Comparison of ENCODE assay signal across 20 cellular contexts in the genomic region with DNA sequence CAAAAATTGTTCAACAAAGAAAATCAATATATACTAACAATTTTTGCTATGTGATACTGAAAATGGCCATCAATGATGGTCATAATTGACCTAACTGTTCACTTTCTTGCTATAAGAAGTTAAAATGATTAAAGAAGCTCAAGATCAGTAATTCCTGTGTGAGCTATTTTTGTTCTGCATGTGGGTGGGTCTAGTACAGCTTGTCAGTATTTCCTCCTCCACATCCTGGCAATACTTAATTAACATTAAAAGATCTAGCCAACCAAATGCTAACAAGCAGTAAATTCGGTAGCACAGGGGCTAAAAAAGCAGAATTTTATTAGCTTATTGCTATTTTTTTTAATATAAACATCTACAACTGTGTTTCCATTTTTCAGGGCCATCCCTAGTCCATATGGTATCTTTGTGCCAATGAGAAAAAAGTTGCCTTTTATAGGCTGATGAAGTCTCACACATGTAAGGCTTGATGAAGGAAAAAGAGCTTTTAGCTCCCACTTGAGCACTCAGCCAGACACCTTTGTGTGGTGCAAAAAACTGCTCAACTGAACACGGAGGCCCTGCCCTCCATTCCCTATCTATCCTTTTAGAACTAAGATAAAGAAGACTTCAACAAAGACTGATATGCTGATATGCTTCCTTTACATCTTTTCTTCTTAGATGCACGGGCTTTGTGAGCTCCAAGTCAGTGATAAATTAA. TPM values are rescaled to one million over a fixed set of nuclear protein-coding genes. Genes with fewer than 3 reads are reported as not detected.
A peak's percentile ranks its signal among the peaks of the same experiment; 100 is the strongest.
DNase-seq lines count a peak whose midpoint lies in the region; ATAC-seq lines count a peak whose summit lies in the region.
"Had no signal": no experiment of that assay in that cellular context is flagged by ENCODE, and none has a peak within 500 bp of the region (broad histone marks: within the 10 kb centered on the region; RNA-seq: fewer than 3 reads in every experiment).

No MANE protein-coding gene starts in this region.

- no peak overlapping the region for H3K4me3 Mint-ChIP-seq in activated naive CD4-positive, alpha-beta T cell treated with anti-CD3 and anti-CD28 coated beads, Interleukin-2, amount 10 ng/mL, durations not matched to agents 7 days and 5 days
- H3K4me3 Mint-ChIP-seq in IgD-negative memory B cell = peak overlapping the region; percentile 41 to 71 (median 46)
- peak overlapping the region; percentile 28 for H3K4me3 Mint-ChIP-seq in activated T-helper 2 cell treated with anti-CD3 and anti-CD28 coated beads, Interferon-gamma antibody, Interleukin-2, Interleukin-4, amounts not matched to agents 10 μg/mL and 5 μg/mL and 100 μg/mL, durations not matched to agents 14 hours and 24 hours and 36 hours (ENCODE audit: low read depth)
- H3K4me3 Mint-ChIP-seq: effector memory CD8-positive, alpha-beta T cell had no signal

- H3K36me3 Mint-ChIP-seq in activated naive CD4-positive, alpha-beta T cell treated with anti-CD3 and anti-CD28 coated beads, Interleukin-2, amount 10 ng/mL, durations not matched to agents 7 days and 5 days = peaks cover 2% of the 10 kb centered on the region
- peaks cover 10 to 14% of the 10 kb centered on the region in 2 donors for H3K36me3 Mint-ChIP-seq in activated naive CD4-positive, alpha-beta T cell treated with anti-CD3 and anti-CD28 coated beads, Interleukin-2, amount 50 U/mL, for 72 hours
- peaks cover 5% of the 10 kb centered on the region for H3K36me3 Mint-ChIP-seq in IgD-negative memory B cell
- H3K36me3 Mint-ChIP-seq in activated T-helper 2 cell treated with anti-CD3 and anti-CD28 coated beads, Interferon-gamma antibody, Interleukin-2, Interleukin-4, amounts not matched to agents 10 μg/mL and 5 μg/mL and 100 μg/mL, durations not matched to agents 14 hours and 24 hours and 36 hours (ENCODE audit: low read depth) = peaks cover 10% of the 10 kb centered on the region

- H3K27ac Mint-ChIP-seq in activated naive CD4-positive, alpha-beta T cell treated with anti-CD3 and anti-CD28 coated beads, Interleukin-2, amount 10 ng/mL, durations not matched to agents 7 days and 5 days = peak overlapping the region; percentile 61
- H3K27ac Mint-ChIP-seq in activated naive CD4-positive, alpha-beta T cell treated with anti-CD3 and anti-CD28 coated beads, Interleukin-2, amount 50 U/mL, for 72 hours = peak overlapping the region in 1 of 2 donors; percentile 79
- H3K27ac Mint-ChIP-seq in IgD-negative memory B cell = peak overlapping the region in 2 of 3 donors; percentile 59 to 86
- peak overlapping the region; percentile 40 for H3K27ac Mint-ChIP-seq in activated T-helper 2 cell treated with anti-CD3 and anti-CD28 coated beads, Interferon-gamma antibody, Interleukin-2, Interleukin-4, amounts not matched to agents 10 μg/mL and 5 μg/mL and 100 μg/mL, durations not matched to agents 14 hours and 24 hours and 36 hours
- H3K27ac Mint-ChIP-seq: effector memory CD8-positive, alpha-beta T cell had no signal

- DNase-seq in activated naive CD4-positive, alpha-beta T cell treated with anti-CD3 and anti-CD28 coated beads, Interleukin-2, amount 10 ng/mL, durations not matched to agents 7 days and 5 days = no peak
- DNase-seq in activated naive CD4-positive, alpha-beta T cell treated with anti-CD3 and anti-CD28 coated beads, Interleukin-2, amount 50 U/mL, for 72 hours (ENCODE audit: low spot score in 2 of 2) = no peak
- no peak for DNase-seq in activated T-helper 2 cell treated with anti-CD3 and anti-CD28 coated beads, Interferon-gamma antibody, Interleukin-2, Interleukin-4, amounts not matched to agents 10 μg/mL and 5 μg/mL and 100 μg/mL, durations not matched to agents 14 hours and 24 hours and 36 hours (ENCODE audit: low spot score)
- DNase-seq in putamen (ENCODE audit: low spot score) = peak; percentile 69
- DNase-seq in stimulated activated CD8-positive, alpha-beta memory T cell treated with anti-CD3 and anti-CD28 coated beads, Interleukin-4, amount 100 ng/mL, for 48 hours = no peak
- DNase-seq: activated gamma-delta T cell; DND-41; effector memory CD8-positive, alpha-beta T cell; esophagus squamous epithelium; GM23248; left cardiac atrium; NCI-H1694; OCI-M1; Right ventricle myocardium superior; stomach; SW 1271; transverse colon had no signal

- intact Hi-C loops in activated T-helper 2 cell treated with anti-CD3 and anti-CD28 coated beads, Interferon-gamma antibody, Interleukin-2, Interleukin-4, amounts not matched to agents 10 μg/mL and 5 μg/mL and 100 μg/mL, durations not matched to agents 14 hours and 24 hours and 36 hours (cut with micrococcal nuclease) = loop anchor here (10.0 kb wide), 1 partner anchor 292 kb away; no protein-coding TSS in a partner anchor

- CTCF ChIA-PET in activated naive CD4-positive, alpha-beta T cell treated with anti-CD3 and anti-CD28 coated beads, Interleukin-2, amount 10 ng/mL, durations not matched to agents 7 days and 5 days (lab: Charles Lee) = interaction anchor here (0.6 to 1.7 kb wide), 7 partner anchors 30 to 442 kb away, joined by 3 to 5 read pairs (median 3); no protein-coding TSS in a partner anchor

- peaks cover 45% of the 10 kb centered on the region for H3K4me1 Mint-ChIP-seq in activated naive CD4-positive, alpha-beta T cell treated with anti-CD3 and anti-CD28 coated beads, Interleukin-2, amount 10 ng/mL, durations not matched to agents 7 days and 5 days
- peaks cover 30 to 43% (median 38%) of the 10 kb centered on the region in 3 donors for H3K4me1 Mint-ChIP-seq in IgD-negative memory B cell
- H3K4me1 Mint-ChIP-seq in activated T-helper 2 cell treated with anti-CD3 and anti-CD28 coated beads, Interferon-gamma antibody, Interleukin-2, Interleukin-4, amounts not matched to agents 10 μg/mL and 5 μg/mL and 100 μg/mL, durations not matched to agents 14 hours and 24 hours and 36 hours (ENCODE audit: low read depth) = peaks cover 36% of the 10 kb centered on the region

- ATAC-seq in activated naive CD4-positive, alpha-beta T cell treated with anti-CD3 and anti-CD28 coated beads, Interleukin-2, amount 50 U/mL, for 72 hours = no peak
- no peak for ATAC-seq in activated CD4-positive, CD25-positive, alpha-beta regulatory T cell treated with anti-CD3 and anti-CD28 coated beads, Interleukin-2, amount 50 U/mL, for 24 hours
- ATAC-seq in HG02759 (IDR thresholded peaks at IDR 0.05; ENCODE audit: unreplicated experiment) = no peak
- ATAC-seq: effector memory CD8-positive, alpha-beta T cell; left cardiac atrium had no signal

- no peaks in the 10 kb centered on the region for H3K27me3 Mint-ChIP-seq in activated naive CD4-positive, alpha-beta T cell treated with anti-CD3 and anti-CD28 coated beads, Interleukin-2, amount 10 ng/mL, durations not matched to agents 7 days and 5 days
- H3K27me3 Mint-ChIP-seq in IgD-negative memory B cell = no peaks in the 10 kb centered on the region
- no peaks in the 10 kb centered on the region for H3K27me3 Mint-ChIP-seq in activated T-helper 2 cell treated with anti-CD3 and anti-CD28 coated beads, Interferon-gamma antibody, Interleukin-2, Interleukin-4, amounts not matched to agents 10 μg/mL and 5 μg/mL and 100 μg/mL, durations not matched to agents 14 hours and 24 hours and 36 hours (ENCODE audit: low read depth)
- H3K27me3 Mint-ChIP-seq: effector memory CD8-positive, alpha-beta T cell had no signal

- H3K9me3 Mint-ChIP-seq in activated naive CD4-positive, alpha-beta T cell treated with anti-CD3 and anti-CD28 coated beads, Interleukin-2, amount 10 ng/mL, durations not matched to agents 7 days and 5 days = no peaks in the 10 kb centered on the region
- H3K9me3 Mint-ChIP-seq in activated naive CD4-positive, alpha-beta T cell treated with anti-CD3 and anti-CD28 coated beads, Interleukin-2, amount 50 U/mL, for 72 hours = no peaks in the 10 kb centered on the region
- no peaks in the 10 kb centered on the region for H3K9me3 Mint-ChIP-seq in IgD-negative memory B cell
- no peaks in the 10 kb centered on the region for H3K9me3 Mint-ChIP-seq in activated T-helper 2 cell treated with anti-CD3 and anti-CD28 coated beads, Interferon-gamma antibody, Interleukin-2, Interleukin-4, amounts not matched to agents 10 μg/mL and 5 μg/mL and 100 μg/mL, durations not matched to agents 14 hours and 24 hours and 36 hours
- H3K9me3 Mint-ChIP-seq: effector memory CD8-positive, alpha-beta T cell had no signal

RNA-seq across cellular contexts. Expression of gene PNO1, which starts 4.9 kb away (rescaled TPM):
- total RNA-seq in activated naive CD4-positive, alpha-beta T cell treated with anti-CD3 and anti-CD28 coated beads, Interleukin-2, amount 50 U/mL, for 72 hours = 10 to 100 TPM; 15.7 to 17.9 TPM
- 17.9 TPM for polyA plus RNA-seq in IgD-negative memory B cell
- 24.5 and 24.7 TPM in 2 replicates for total RNA-seq in activated T-helper 2 cell treated with anti-CD3 and anti-CD28 coated beads, Interferon-gamma antibody, Interleukin-2, Interleukin-4, amounts not matched to agents 10 μg/mL and 5 μg/mL and 100 μg/mL, durations not matched to agents 14 hours and 24 hours and 36 hours
